In genomic region chr9:100443781-100444768, GRCh38 we compare ENCODE assay signal across 1 cellular context.
TF ChIP-seq lines count a peak whose summit lies in the region.

No MANE protein-coding gene starts in this region.

TF ChIP-seq in HepG2, 621 proteins besides CTCF, POLR2A, EP300 and RAD21 (continued from another document and continues in another):
- TF ChIP-seq BATF2 (CRISPR knock-in tag; IDR thresholded peaks at IDR 0.05) = no peak
- no peak for TF ChIP-seq ATF3 (CRISPR knock-in tag; IDR thresholded peaks at IDR 0.05)
- no peak for TF ChIP-seq MEIS2 (CRISPR knock-in tag; IDR thresholded peaks at IDR 0.05)
- TF ChIP-seq ZKSCAN5 (CRISPR knock-in tag; IDR thresholded peaks at IDR 0.05) = no peak
- no peak for TF ChIP-seq SP5 (CRISPR knock-in tag; IDR thresholded peaks at IDR 0.05; ENCODE audit: borderline replicate concordance, low read depth)
- no peak for TF ChIP-seq RBAK (CRISPR knock-in tag; IDR thresholded peaks at IDR 0.05)
- no peak for TF ChIP-seq TAF15 (IDR thresholded peaks at IDR 0.05; ENCODE audit: low read depth, low read length, poor library complexity, severe bottlenecking)
- no peak for TF ChIP-seq KMT2A (CRISPR knock-in tag; IDR thresholded peaks at IDR 0.05)
- TF ChIP-seq, protein P1, sequence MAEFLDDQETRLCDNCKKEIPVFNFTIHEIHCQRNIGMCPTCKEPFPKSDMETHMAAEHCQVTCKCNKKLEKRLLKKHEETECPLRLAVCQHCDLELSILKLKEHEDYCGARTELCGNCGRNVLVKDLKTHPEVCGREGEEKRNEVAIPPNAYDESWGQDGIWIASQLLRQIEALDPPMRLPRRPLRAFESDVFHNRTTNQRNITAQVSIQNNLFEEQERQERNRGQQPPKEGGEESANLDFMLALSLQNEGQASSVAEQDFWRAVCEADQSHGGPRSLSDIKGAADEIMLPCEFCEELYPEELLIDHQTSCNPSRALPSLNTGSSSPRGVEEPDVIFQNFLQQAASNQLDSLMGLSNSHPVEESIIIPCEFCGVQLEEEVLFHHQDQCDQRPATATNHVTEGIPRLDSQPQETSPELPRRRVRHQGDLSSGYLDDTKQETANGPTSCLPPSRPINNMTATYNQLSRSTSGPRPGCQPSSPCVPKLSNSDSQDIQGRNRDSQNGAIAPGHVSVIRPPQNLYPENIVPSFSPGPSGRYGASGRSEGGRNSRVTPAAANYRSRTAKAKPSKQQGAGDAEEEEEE (CRISPR knock-in tag; IDR thresholded peaks at IDR 0.05; ENCODE audit: borderline replicate concordance) = no peak
- TF ChIP-seq ZNF180 (CRISPR knock-in tag; IDR thresholded peaks at IDR 0.05; ENCODE audit: borderline replicate concordance, low read depth) = no peak
- no peak for TF ChIP-seq ZNF850 (CRISPR knock-in tag; conservative IDR thresholded peaks at IDR 0.05)
- TF ChIP-seq, protein P2, sequence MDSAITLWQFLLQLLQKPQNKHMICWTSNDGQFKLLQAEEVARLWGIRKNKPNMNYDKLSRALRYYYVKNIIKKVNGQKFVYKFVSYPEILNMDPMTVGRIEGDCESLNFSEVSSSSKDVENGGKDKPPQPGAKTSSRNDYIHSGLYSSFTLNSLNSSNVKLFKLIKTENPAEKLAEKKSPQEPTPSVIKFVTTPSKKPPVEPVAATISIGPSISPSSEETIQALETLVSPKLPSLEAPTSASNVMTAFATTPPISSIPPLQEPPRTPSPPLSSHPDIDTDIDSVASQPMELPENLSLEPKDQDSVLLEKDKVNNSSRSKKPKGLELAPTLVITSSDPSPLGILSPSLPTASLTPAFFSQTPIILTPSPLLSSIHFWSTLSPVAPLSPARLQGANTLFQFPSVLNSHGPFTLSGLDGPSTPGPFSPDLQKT (CRISPR knock-in tag; IDR thresholded peaks at IDR 0.05; ENCODE audit: borderline replicate concordance) = no peak
- no peak; the same call in 1 of the 2 replicates for TF ChIP-seq ZNF652 (CRISPR knock-in tag; IDR thresholded peaks at IDR 0.05; ENCODE audit: borderline replicate concordance, low read depth)
- no peak for TF ChIP-seq CBFB (CRISPR knock-in tag; IDR thresholded peaks at IDR 0.05)
- no peak for TF ChIP-seq AHR (CRISPR knock-in tag; IDR thresholded peaks at IDR 0.05)
- TF ChIP-seq ZNF782 (CRISPR knock-in tag; IDR thresholded peaks at IDR 0.05; ENCODE audit: borderline replicate concordance) = no peak
- TF ChIP-seq, protein P3, sequence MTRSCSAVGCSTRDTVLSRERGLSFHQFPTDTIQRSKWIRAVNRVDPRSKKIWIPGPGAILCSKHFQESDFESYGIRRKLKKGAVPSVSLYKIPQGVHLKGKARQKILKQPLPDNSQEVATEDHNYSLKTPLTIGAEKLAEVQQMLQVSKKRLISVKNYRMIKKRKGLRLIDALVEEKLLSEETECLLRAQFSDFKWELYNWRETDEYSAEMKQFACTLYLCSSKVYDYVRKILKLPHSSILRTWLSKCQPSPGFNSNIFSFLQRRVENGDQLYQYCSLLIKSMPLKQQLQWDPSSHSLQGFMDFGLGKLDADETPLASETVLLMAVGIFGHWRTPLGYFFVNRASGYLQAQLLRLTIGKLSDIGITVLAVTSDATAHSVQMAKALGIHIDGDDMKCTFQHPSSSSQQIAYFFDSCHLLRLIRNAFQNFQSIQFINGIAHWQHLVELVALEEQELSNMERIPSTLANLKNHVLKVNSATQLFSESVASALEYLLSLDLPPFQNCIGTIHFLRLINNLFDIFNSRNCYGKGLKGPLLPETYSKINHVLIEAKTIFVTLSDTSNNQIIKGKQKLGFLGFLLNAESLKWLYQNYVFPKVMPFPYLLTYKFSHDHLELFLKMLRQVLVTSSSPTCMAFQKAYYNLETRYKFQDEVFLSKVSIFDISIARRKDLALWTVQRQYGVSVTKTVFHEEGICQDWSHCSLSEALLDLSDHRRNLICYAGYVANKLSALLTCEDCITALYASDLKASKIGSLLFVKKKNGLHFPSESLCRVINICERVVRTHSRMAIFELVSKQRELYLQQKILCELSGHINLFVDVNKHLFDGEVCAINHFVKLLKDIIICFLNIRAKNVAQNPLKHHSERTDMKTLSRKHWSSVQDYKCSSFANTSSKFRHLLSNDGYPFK (CRISPR knock-in tag; IDR thresholded peaks at IDR 0.05; ENCODE audit: borderline replicate concordance) = no peak
- TF ChIP-seq, protein P4, sequence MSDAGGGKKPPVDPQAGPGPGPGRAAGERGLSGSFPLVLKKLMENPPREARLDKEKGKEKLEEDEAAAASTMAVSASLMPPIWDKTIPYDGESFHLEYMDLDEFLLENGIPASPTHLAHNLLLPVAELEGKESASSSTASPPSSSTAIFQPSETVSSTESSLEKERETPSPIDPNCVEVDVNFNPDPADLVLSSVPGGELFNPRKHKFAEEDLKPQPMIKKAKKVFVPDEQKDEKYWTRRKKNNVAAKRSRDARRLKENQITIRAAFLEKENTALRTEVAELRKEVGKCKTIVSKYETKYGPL (CRISPR knock-in tag; IDR thresholded peaks at IDR 0.05) = peak; percentile 73; the same call in 1 of the 2 replicates
- no peak for TF ChIP-seq BCL3 (CRISPR knock-in tag; IDR thresholded peaks at IDR 0.05)
- TF ChIP-seq, protein P5, sequence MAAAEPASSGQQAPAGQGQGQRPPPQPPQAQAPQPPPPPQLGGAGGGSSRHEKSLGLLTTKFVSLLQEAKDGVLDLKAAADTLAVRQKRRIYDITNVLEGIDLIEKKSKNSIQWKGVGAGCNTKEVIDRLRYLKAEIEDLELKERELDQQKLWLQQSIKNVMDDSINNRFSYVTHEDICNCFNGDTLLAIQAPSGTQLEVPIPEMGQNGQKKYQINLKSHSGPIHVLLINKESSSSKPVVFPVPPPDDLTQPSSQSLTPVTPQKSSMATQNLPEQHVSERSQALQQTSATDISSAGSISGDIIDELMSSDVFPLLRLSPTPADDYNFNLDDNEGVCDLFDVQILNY (CRISPR knock-in tag; conservative IDR thresholded peaks at IDR 0.05) = no peak
- TF ChIP-seq, protein P6, sequence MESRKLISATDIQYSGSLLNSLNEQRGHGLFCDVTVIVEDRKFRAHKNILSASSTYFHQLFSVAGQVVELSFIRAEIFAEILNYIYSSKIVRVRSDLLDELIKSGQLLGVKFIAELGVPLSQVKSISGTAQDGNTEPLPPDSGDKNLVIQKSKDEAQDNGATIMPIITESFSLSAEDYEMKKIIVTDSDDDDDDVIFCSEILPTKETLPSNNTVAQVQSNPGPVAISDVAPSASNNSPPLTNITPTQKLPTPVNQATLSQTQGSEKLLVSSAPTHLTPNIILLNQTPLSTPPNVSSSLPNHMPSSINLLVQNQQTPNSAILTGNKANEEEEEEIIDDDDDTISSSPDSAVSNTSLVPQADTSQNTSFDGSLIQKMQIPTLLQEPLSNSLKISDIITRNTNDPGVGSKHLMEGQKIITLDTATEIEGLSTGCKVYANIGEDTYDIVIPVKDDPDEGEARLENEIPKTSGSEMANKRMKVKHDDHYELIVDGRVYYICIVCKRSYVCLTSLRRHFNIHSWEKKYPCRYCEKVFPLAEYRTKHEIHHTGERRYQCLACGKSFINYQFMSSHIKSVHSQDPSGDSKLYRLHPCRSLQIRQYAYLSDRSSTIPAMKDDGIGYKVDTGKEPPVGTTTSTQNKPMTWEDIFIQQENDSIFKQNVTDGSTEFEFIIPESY (CRISPR knock-in tag; IDR thresholded peaks at IDR 0.05) = no peak
- TF ChIP-seq, protein P7, sequence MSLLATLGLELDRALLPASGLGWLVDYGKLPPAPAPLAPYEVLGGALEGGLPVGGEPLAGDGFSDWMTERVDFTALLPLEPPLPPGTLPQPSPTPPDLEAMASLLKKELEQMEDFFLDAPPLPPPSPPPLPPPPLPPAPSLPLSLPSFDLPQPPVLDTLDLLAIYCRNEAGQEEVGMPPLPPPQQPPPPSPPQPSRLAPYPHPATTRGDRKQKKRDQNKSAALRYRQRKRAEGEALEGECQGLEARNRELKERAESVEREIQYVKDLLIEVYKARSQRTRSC (CRISPR knock-in tag; IDR thresholded peaks at IDR 0.05; ENCODE audit: low read depth) = no peak
- TF ChIP-seq FOXA3 (CRISPR knock-in tag; IDR thresholded peaks at IDR 0.05) = peak; percentile 75
- TF ChIP-seq, protein P8, sequence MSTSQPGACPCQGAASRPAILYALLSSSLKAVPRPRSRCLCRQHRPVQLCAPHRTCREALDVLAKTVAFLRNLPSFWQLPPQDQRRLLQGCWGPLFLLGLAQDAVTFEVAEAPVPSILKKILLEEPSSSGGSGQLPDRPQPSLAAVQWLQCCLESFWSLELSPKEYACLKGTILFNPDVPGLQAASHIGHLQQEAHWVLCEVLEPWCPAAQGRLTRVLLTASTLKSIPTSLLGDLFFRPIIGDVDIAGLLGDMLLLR (CRISPR knock-in tag; IDR thresholded peaks at IDR 0.05) = no peak
- TF ChIP-seq ARNT2 (CRISPR knock-in tag; IDR thresholded peaks at IDR 0.05; ENCODE audit: low read depth) = no peak
- TF ChIP-seq GATAD2A (CRISPR knock-in tag; IDR thresholded peaks at IDR 0.05) = peak; percentile 93
- no peak for TF ChIP-seq ZNF235 (CRISPR knock-in tag; IDR thresholded peaks at IDR 0.05; ENCODE audit: borderline replicate concordance)
- TF ChIP-seq SIN3B (IDR thresholded peaks at IDR 0.05; ENCODE audit: low read length) = no peak
- 0 out of 2 replicates have a peak, but pooled peaks have one; percentile 30 for TF ChIP-seq FOXC1 (CRISPR knock-in tag; IDR thresholded peaks at IDR 0.05; ENCODE audit: borderline replicate concordance)
- TF ChIP-seq ZFP36 (IDR thresholded peaks at IDR 0.05; ENCODE audit: borderline replicate concordance, low read depth, low read length, partially characterized antibody) = no peak
- TF ChIP-seq, protein P9, sequence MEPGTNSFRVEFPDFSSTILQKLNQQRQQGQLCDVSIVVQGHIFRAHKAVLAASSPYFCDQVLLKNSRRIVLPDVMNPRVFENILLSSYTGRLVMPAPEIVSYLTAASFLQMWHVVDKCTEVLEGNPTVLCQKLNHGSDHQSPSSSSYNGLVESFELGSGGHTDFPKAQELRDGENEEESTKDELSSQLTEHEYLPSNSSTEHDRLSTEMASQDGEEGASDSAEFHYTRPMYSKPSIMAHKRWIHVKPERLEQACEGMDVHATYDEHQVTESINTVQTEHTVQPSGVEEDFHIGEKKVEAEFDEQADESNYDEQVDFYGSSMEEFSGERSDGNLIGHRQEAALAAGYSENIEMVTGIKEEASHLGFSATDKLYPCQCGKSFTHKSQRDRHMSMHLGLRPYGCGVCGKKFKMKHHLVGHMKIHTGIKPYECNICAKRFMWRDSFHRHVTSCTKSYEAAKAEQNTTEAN (CRISPR knock-in tag; conservative IDR thresholded peaks at IDR 0.05) = no peak
- no peak for TF ChIP-seq ZNF547 (CRISPR knock-in tag; IDR thresholded peaks at IDR 0.05)
- no peak for TF ChIP-seq TCF7L2 (IDR thresholded peaks at IDR 0.05; ENCODE audit: low read depth, low read length)
- no peak for TF ChIP-seq KLF15 (CRISPR knock-in tag; IDR thresholded peaks at IDR 0.05; ENCODE audit: borderline replicate concordance)
- TF ChIP-seq ZNF614 (CRISPR knock-in tag; IDR thresholded peaks at IDR 0.05; ENCODE audit: borderline replicate concordance) = no peak
- TF ChIP-seq EZH2 (conservative IDR thresholded peaks at IDR 0.05; ENCODE audit: low read depth, low read length) = no peak
- TF ChIP-seq ZNF230 (CRISPR knock-in tag; IDR thresholded peaks at IDR 0.05) = no peak
- TF ChIP-seq CHD2 (IDR thresholded peaks at IDR 0.05; ENCODE audit: low read depth, low read length) = no peak
- TF ChIP-seq FOSL1 (CRISPR knock-in tag; IDR thresholded peaks at IDR 0.05; ENCODE audit: borderline replicate concordance) = no peak
- TF ChIP-seq, protein P10, sequence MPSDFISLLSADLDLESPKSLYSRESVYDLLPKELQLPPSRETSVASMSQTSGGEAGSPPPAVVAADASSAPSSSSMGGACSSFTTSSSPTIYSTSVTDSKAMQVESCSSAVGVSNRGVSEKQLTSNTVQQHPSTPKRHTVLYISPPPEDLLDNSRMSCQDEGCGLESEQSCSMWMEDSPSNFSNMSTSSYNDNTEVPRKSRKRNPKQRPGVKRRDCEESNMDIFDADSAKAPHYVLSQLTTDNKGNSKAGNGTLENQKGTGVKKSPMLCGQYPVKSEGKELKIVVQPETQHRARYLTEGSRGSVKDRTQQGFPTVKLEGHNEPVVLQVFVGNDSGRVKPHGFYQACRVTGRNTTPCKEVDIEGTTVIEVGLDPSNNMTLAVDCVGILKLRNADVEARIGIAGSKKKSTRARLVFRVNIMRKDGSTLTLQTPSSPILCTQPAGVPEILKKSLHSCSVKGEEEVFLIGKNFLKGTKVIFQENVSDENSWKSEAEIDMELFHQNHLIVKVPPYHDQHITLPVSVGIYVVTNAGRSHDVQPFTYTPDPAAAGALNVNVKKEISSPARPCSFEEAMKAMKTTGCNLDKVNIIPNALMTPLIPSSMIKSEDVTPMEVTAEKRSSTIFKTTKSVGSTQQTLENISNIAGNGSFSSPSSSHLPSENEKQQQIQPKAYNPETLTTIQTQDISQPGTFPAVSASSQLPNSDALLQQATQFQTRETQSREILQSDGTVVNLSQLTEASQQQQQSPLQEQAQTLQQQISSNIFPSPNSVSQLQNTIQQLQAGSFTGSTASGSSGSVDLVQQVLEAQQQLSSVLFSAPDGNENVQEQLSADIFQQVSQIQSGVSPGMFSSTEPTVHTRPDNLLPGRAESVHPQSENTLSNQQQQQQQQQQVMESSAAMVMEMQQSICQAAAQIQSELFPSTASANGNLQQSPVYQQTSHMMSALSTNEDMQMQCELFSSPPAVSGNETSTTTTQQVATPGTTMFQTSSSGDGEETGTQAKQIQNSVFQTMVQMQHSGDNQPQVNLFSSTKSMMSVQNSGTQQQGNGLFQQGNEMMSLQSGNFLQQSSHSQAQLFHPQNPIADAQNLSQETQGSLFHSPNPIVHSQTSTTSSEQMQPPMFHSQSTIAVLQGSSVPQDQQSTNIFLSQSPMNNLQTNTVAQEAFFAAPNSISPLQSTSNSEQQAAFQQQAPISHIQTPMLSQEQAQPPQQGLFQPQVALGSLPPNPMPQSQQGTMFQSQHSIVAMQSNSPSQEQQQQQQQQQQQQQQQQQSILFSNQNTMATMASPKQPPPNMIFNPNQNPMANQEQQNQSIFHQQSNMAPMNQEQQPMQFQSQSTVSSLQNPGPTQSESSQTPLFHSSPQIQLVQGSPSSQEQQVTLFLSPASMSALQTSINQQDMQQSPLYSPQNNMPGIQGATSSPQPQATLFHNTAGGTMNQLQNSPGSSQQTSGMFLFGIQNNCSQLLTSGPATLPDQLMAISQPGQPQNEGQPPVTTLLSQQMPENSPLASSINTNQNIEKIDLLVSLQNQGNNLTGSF (CRISPR knock-in tag; IDR thresholded peaks at IDR 0.05) = no peak
- TF ChIP-seq RARG (CRISPR knock-in tag; IDR thresholded peaks at IDR 0.05; ENCODE audit: low read depth) = no peak
- peak; percentile 71 for TF ChIP-seq SAP130 (CRISPR knock-in tag; IDR thresholded peaks at IDR 0.05; ENCODE audit: low read depth)
- peak; percentile 81 for TF ChIP-seq POGZ (CRISPR knock-in tag; IDR thresholded peaks at IDR 0.05)
